In genomic region chr5:87122171-87122977, GRCh38 we compare ENCODE assay signal across 10 cellular contexts.
DNase-seq lines count a peak whose midpoint lies in the region; ATAC-seq, FAIRE-seq and TF ChIP-seq lines count a peak whose summit lies in the region.
"Had no signal": no experiment of that assay in that cellular context is flagged by ENCODE, and none has a peak within 500 bp of the region (broad histone marks: within the 10 kb centered on the region; RNA-seq: fewer than 3 reads in every experiment).

No MANE protein-coding gene starts in this region.

- no peak overlapping the region for H3K18ac ChIP-seq in mesendoderm (ENCODE audit: low read length)

- H3K79me2 ChIP-seq in endothelial cell of umbilical vein (ENCODE audit: control insufficient read depth, insufficient read depth, low read length) (no peaks in the 10 kb centered on the region), mesendoderm (ENCODE audit: control insufficient read depth, insufficient read depth, low read length) (no peaks in the 10 kb centered on the region)

- DNase-seq in activated T-cell treated with anti-CD3 and anti-CD28 coated beads, Interleukin-2, amount 50 U/mL, for 4 hours = no peak
- no peak for DNase-seq in activated T-cell treated with anti-CD3 and anti-CD28 coated beads for 4 hours
- DNase-seq in RWPE2 (ENCODE audit: low spot score) = no peak
- no peak for DNase-seq in endothelial cell of umbilical vein (ENCODE audit: low read depth, low spot score)
- DNase-seq in thoracic aorta (ENCODE audit: low spot score) = no peak
- DNase-seq in mesendoderm = no peak
- no peak for DNase-seq in KBM-7

- H3K27me3 ChIP-seq in RWPE2 (ENCODE audit: insufficient read depth, poor library complexity, severe bottlenecking) = no peaks in the 10 kb centered on the region
- no peaks in the 10 kb centered on the region for H3K27me3 ChIP-seq in endothelial cell of umbilical vein (ENCODE audit: control insufficient read depth in 2 of 2, insufficient read depth in 2 of 2, low read length in 2 of 2)
- H3K27me3 ChIP-seq in thoracic aorta (replicated peaks; ENCODE audit: insufficient read depth) = no peaks in the 10 kb centered on the region
- H3K27me3 ChIP-seq in mesendoderm (ENCODE audit: insufficient read depth, low read length, poor library complexity) = no peaks in the 10 kb centered on the region

- in situ Hi-C loops in KBM-7 (cut with MboI; ENCODE audit: low pct_unique_long_range_greater_than_20kb, low sequenced_read_pairs) = no loop called here

- H3K27me3 Mint-ChIP-seq in activated T-cell treated with anti-CD3 and anti-CD28 coated beads, Interleukin-2, amount 50 U/mL, for 4 hours (ENCODE audit: low read depth) = no peaks in the 10 kb centered on the region

- intact Hi-C loops in endothelial cell of umbilical vein (cut with micrococcal nuclease) = loop anchor here (5.0 kb wide), 1 partner anchor 290 kb away; the partner anchor contains the start of gene CCNH

- H3K9ac ChIP-seq in endothelial cell of umbilical vein (replicated peaks; ENCODE audit: extremely low read depth, insufficient read depth, low read length) (no peak overlapping the region), mesendoderm (ENCODE audit: low read length) (no peak overlapping the region)

- H2AFZ ChIP-seq in endothelial cell of umbilical vein (ENCODE audit: low read depth, low read length) = peak overlapping the region; percentile 35

- FAIRE-seq in endothelial cell of umbilical vein (lab: Jason Lieb, UNC) = no peak

- H3K79me1 ChIP-seq in mesendoderm (ENCODE audit: low read length) = no peaks in the 10 kb centered on the region

- no peak for ATAC-seq in activated T-cell treated with anti-CD3 and anti-CD28 coated beads, Interleukin-2, amount 50 U/mL, for 4 hours
- no peak for ATAC-seq in RWPE2 (ENCODE audit: low read depth)
- no peak for ATAC-seq in thoracic aorta (ENCODE audit: insufficient number of reproducible peaks, low FRiP score, low read depth)
- ATAC-seq in GM19395 (IDR thresholded peaks at IDR 0.05; ENCODE audit: unreplicated experiment) = no peak

- H3K4me3 Mint-ChIP-seq in activated T-cell treated with anti-CD3 and anti-CD28 coated beads, Interleukin-2, amount 50 U/mL, for 4 hours = peak overlapping the region; percentile 11
- H3K4me3 Mint-ChIP-seq: brain had no signal

- peak overlapping the region; percentile 98 for H3K27ac ChIP-seq in RWPE2 (ENCODE audit: poor library complexity, severe bottlenecking)
- H3K27ac ChIP-seq in endothelial cell of umbilical vein (ENCODE audit: insufficient read depth, low read depth, low read length) = peak overlapping the region; percentile 98
- peak overlapping the region; percentile 77 to 85 for H3K27ac ChIP-seq in thoracic aorta
- H3K27ac ChIP-seq in mesendoderm (ENCODE audit: low read depth, low read length) = no peak overlapping the region

- H3K4ac ChIP-seq in mesendoderm (ENCODE audit: low read depth, low read length) = no peak overlapping the region

- H3K4me2 ChIP-seq in endothelial cell of umbilical vein (ENCODE audit: insufficient read depth, low read length) (peak overlapping the region; percentile 89), mesendoderm (ENCODE audit: low read length) (no peak overlapping the region)

- CTCF ChIA-PET in endothelial cell of umbilical vein (lab: Charles Lee) = interaction anchor here (0.8 to 2.2 kb wide), 6 partner anchors 9 to 277 kb away, joined by 3 to 16 read pairs (median 4); no protein-coding TSS in a partner anchor

- H3K36me3 ChIP-seq in RWPE2 (ENCODE audit: low read depth) (no peaks in the 10 kb centered on the region), endothelial cell of umbilical vein (ENCODE audit: control insufficient read depth in 2 of 2, extremely low read depth in 1 of 2, insufficient read depth in 2 of 2, low read length in 2 of 2) (no peaks in the 10 kb centered on the region), thoracic aorta (no peaks in the 10 kb centered on the region), mesendoderm (ENCODE audit: control insufficient read depth, insufficient read depth, low read length) (no peaks in the 10 kb centered on the region)

- no peak overlapping the region for H2BK15ac ChIP-seq in mesendoderm (replicated peaks; ENCODE audit: low read depth)

- H3K56ac ChIP-seq in mesendoderm (ENCODE audit: low read length) = no peak overlapping the region

- no peaks in the 10 kb centered on the region for H4K20me1 ChIP-seq in endothelial cell of umbilical vein (replicated peaks; ENCODE audit: control insufficient read depth, extremely low read depth, insufficient read depth, low read length)

- H3K9me3 ChIP-seq in RWPE2 (ENCODE audit: severe bottlenecking) (no peaks in the 10 kb centered on the region), endothelial cell of umbilical vein (replicated peaks; ENCODE audit: control insufficient read depth, insufficient read depth, low read length) (no peaks in the 10 kb centered on the region), thoracic aorta (no peaks in the 10 kb centered on the region)

- H4K5ac ChIP-seq in mesendoderm (ENCODE audit: low read length) = no peak overlapping the region

- H3K4me3 ChIP-seq in RWPE2 (ENCODE audit: severe bottlenecking) (no peak overlapping the region), endothelial cell of umbilical vein (replicated peaks in 1 of 3; ENCODE audit: insufficient read depth in 1 of 3, low read depth in 1 of 3, low read length in 3 of 3) (no peak overlapping the region), thoracic aorta (no peak overlapping the region), mesendoderm (ENCODE audit: low read length) (no peak overlapping the region)
- H3K4me3 ChIP-seq: lung had no signal

- no peak for TF ChIP-seq POLR2A in endothelial cell of umbilical vein (IDR thresholded peaks at IDR 0.05; ENCODE audit: low read depth, low read length)

- no peak overlapping the region for H3K23ac ChIP-seq in mesendoderm (ENCODE audit: low read length)

- H3K36me3 Mint-ChIP-seq in activated T-cell treated with anti-CD3 and anti-CD28 coated beads, Interleukin-2, amount 50 U/mL, for 4 hours (ENCODE audit: insufficient read depth) = no peaks in the 10 kb centered on the region
- H3K36me3 Mint-ChIP-seq: brain had no signal

- H3K4me1 ChIP-seq in RWPE2 (ENCODE audit: insufficient read depth, poor library complexity, severe bottlenecking) = peaks cover 71% of the 10 kb centered on the region
- peaks cover 30% of the 10 kb centered on the region for H3K4me1 ChIP-seq in endothelial cell of umbilical vein (ENCODE audit: control insufficient read depth, extremely low read depth, insufficient read depth, low read length)
- peaks cover 21 to 28% of the 10 kb centered on the region in 2 donors for H3K4me1 ChIP-seq in thoracic aorta (ENCODE audit: control insufficient read depth in 1 of 2, low read depth in 2 of 2)
- H3K4me1 ChIP-seq in mesendoderm (ENCODE audit: control insufficient read depth, low read depth, low read length) = no peaks in the 10 kb centered on the region

- H3K4me1 Mint-ChIP-seq in activated T-cell treated with anti-CD3 and anti-CD28 coated beads, Interleukin-2, amount 50 U/mL, for 4 hours (ENCODE audit: low read depth) = peaks cover 51% of the 10 kb centered on the region
- H3K4me1 Mint-ChIP-seq: brain had no signal

- no peak overlapping the region for H2BK120ac ChIP-seq in mesendoderm (ENCODE audit: low read depth, low read length)

- dilution Hi-C loops in endothelial cell of umbilical vein (cut with MboI; ENCODE audit: extremely low pct_ligation_motif_present, low sequenced_read_pairs) = no loop called here

- H3K9me1 ChIP-seq in endothelial cell of umbilical vein (replicated peaks; ENCODE audit: control insufficient read depth, extremely low read depth, insufficient read depth, low read length) = no peaks in the 10 kb centered on the region

- H4K8ac ChIP-seq in mesendoderm (ENCODE audit: low read depth, low read length) = no peak overlapping the region

- H2AK5ac ChIP-seq in mesendoderm (ENCODE audit: low read length) = no peak overlapping the region

- no peak overlapping the region for H2BK5ac ChIP-seq in mesendoderm (ENCODE audit: low read length)

- WGBS in mesendoderm (ENCODE audit: extremely low coverage, insufficient coverage, low lambda C conversion rate) = no CpG with 5 or more reads among the region's 4 CpGs

- POLR2A ChIA-PET in endothelial cell of umbilical vein (lab: Charles Lee) = interaction anchor here (0.7 to 1.4 kb wide), 3 partner anchors 28 to 146 kb away, joined by 3 to 4 read pairs (median 3); partner anchors contain the start of gene RASA1

- no TSS peak for BruUV-seq in endothelial cell of umbilical vein (replicated peaks; lab: Mats Ljungman, UMichigan)

- TF ChIP-seq CTCF in RWPE2 (IDR thresholded peaks at IDR 0.05; ENCODE audit: poor library complexity, severe bottlenecking) = no peak
- TF ChIP-seq CTCF in endothelial cell of umbilical vein (IDR thresholded peaks at IDR 0.05; ENCODE audit: extremely low read depth in 1 of 2, insufficient read depth in 1 of 2, low read depth in 1 of 2, low read length in 2 of 2) = no peak
- no peak for TF ChIP-seq CTCF in thoracic aorta (IDR thresholded peaks at IDR 0.05)

- no peaks in the 10 kb centered on the region for H3K9me3 Mint-ChIP-seq in activated T-cell treated with anti-CD3 and anti-CD28 coated beads, Interleukin-2, amount 50 U/mL, for 4 hours
- H3K9me3 Mint-ChIP-seq: brain had no signal

TF ChIP-seq in endothelial cell of umbilical vein, 7 proteins besides CTCF, POLR2A, EP300 and RAD21:
- TF ChIP-seq POLR2AphosphoS5 (IDR thresholded peaks at IDR 0.05; ENCODE audit: insufficient read depth, low read depth, low read length) (no peak), MYC (IDR thresholded peaks at IDR 0.05; ENCODE audit: low read depth, low read length) (no peak), EZH2 (IDR thresholded peaks at IDR 0.05; ENCODE audit: borderline replicate concordance, low read depth, low read length, severe bottlenecking) (no peak), GATA2 (IDR thresholded peaks at IDR 0.05; ENCODE audit: insufficient read depth, insufficient read length, low read depth, low read length) (no peak), JUN (IDR thresholded peaks at IDR 0.05; ENCODE audit: borderline replicate concordance, insufficient read depth, insufficient read length, low read depth) (no peak), FOS (IDR thresholded peaks at IDR 0.05; ENCODE audit: borderline replicate concordance, insufficient read depth, low read length) (no peak), MAX (IDR thresholded peaks at IDR 0.05; ENCODE audit: insufficient read depth, insufficient read length) (no peak)
